Comparison of ENCODE assay signal across 1 cellular context in genomic region chr7:74225400-74225799, GRCh38.
TF ChIP-seq lines count a peak whose summit lies in the region.

No MANE protein-coding gene starts in this region.

TF ChIP-seq in GM12878, 131 proteins besides CTCF, POLR2A, EP300 and RAD21:
- TF ChIP-seq SMAD5 (IDR thresholded peaks at IDR 0.05; ENCODE audit: low read depth): 0 out of 2 replicates have a peak, but pooled peaks have one; percentile 9
- TF ChIP-seq ZBTB33 (IDR thresholded peaks at IDR 0.05): 0 out of 2 replicates have a peak, but pooled peaks have one; percentile 33
- no peak for TF ChIP-seq ZNF384 (IDR thresholded peaks at IDR 0.05; ENCODE audit: borderline replicate concordance, low read depth, low read length)
- peak; percentile 15; the same call in 1 of the 2 replicates for TF ChIP-seq ZBED1 (IDR thresholded peaks at IDR 0.05; ENCODE audit: borderline replicate concordance)
- TF ChIP-seq BHLHE40 (IDR thresholded peaks at IDR 0.05; ENCODE audit: borderline replicate concordance in 1 of 2, low read depth in 2 of 2, low read length in 1 of 2): peak in 1 of 2 experiments; percentile 46; a peak in 2 of 4 replicates
